In the genomic region with DNA sequence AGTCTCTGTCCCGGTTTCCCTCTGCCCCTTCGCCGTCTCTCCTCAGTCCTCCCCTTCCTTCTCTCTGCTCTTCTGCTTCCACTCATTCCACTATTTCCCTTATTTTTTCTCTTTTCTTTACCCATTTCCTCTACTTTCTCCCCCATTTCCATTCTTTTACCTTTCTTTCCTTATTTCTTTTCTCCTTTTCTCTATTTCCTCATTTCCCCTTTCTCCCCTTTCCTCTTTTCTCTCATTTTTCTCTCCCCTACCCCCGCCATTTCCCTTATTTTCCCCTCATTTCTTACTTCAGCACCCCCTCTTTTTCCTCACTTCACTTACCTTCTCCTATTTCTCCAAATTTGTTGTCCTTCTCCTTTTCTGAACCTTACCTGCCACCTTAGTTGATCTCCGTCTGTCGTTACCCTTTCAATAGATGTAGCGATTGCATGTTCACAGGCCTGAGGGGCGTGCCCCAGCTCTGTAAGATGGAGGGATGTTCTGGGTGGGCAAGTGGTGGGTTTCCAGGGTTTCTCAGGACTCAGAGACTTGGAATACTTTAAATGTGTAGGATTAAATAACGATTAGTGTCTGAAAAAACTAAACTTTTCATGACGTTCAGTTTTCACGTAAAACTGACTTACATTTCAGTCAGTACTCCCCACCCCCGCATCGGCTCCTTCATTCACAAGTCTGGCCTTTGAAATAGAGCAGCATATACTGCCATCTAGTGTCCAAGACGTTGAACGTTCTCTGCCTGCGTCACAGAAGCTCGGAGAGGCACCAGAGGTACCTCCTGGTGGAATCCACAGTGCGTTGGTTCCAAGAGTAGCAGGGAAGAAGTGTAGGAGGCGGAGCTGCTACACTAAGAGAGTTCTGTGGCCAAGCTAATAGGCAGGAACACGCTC, we compare ENCODE assay signal across 1 cellular context.
TF ChIP-seq lines count a peak whose summit lies in the region.

No MANE protein-coding gene starts in this region.

TF ChIP-seq in H1, 55 proteins besides CTCF, POLR2A, EP300 and RAD21:
- TF ChIP-seq, protein P1, sequence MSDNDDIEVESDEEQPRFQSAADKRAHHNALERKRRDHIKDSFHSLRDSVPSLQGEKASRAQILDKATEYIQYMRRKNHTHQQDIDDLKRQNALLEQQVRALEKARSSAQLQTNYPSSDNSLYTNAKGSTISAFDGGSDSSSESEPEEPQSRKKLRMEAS (IDR thresholded peaks at IDR 0.05) = no peak
- no peak for TF ChIP-seq RFX5 (IDR thresholded peaks at IDR 0.05; ENCODE audit: borderline replicate concordance, low read depth, low read length)
- TF ChIP-seq PHF8 (conservative IDR thresholded peaks at IDR 0.05; ENCODE audit: low read depth, low read length) = no peak
- TF ChIP-seq TCF12 (IDR thresholded peaks at IDR 0.05; ENCODE audit: low read depth, low read length) = no peak
- no peak for TF ChIP-seq HDAC2 (IDR thresholded peaks at IDR 0.05; ENCODE audit: borderline replicate concordance in 1 of 2, low read depth in 2 of 2, low read length in 2 of 2)
- TF ChIP-seq CBX8 (IDR thresholded peaks at IDR 0.05; ENCODE audit: borderline replicate concordance, low read depth, low read length) = no peak
- TF ChIP-seq CREB1 (IDR thresholded peaks at IDR 0.05) = peak; percentile 74; the same call in 1 of the 2 replicates
- TF ChIP-seq GABPA (IDR thresholded peaks at IDR 0.05; ENCODE audit: borderline replicate concordance, insufficient read depth, low read length) = no peak
- no peak for TF ChIP-seq BRCA1 (IDR thresholded peaks at IDR 0.05; ENCODE audit: low read depth, low read length)
- TF ChIP-seq YY1 (IDR thresholded peaks at IDR 0.05; ENCODE audit: low read depth, low read length) = no peak
- peak; percentile 91 for TF ChIP-seq EGR1 (IDR thresholded peaks at IDR 0.05; ENCODE audit: borderline replicate concordance, low read depth, low read length)
- no peak for TF ChIP-seq JUND (IDR thresholded peaks at IDR 0.05; ENCODE audit: low read length)
- TF ChIP-seq CEBPB (IDR thresholded peaks at IDR 0.05; ENCODE audit: low read depth, low read length) = no peak
- no peak for TF ChIP-seq NANOG (IDR thresholded peaks at IDR 0.05; ENCODE audit: insufficient read depth, low read depth, low read length, poor library complexity, severe bottlenecking)
